Comparison of ENCODE assay signal across 4 cellular contexts in the genomic region with DNA sequence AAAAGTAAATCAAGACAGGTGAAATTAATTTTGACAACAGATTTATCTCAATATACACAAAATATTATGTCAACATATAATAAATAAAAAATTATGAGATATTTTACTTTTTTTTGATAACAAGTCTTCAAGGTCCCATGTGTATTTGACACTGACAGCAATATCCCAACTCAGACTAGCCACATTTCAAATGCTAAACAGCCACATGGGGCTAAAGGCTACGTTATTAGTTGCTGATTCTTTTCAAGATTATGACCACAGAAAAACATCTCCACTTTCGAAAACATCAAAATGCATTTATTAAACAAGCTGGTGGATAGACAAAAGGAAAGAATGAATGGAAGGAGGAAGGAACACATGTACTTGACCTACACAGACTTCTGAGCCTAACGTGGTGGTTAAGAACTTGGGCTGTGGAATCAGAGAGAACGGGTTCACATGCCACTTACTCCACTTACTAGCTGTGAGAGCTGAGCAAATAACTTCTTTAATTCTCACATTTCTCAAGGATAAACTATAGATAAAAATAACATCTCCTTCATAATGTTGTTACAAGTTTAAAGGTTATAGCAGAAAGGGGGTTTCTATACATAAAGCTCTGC.
TF ChIP-seq lines count a peak whose summit lies in the region.

No MANE protein-coding gene starts in this region.

TF ChIP-seq in SK-N-SH treated with all-trans-retinoic acid at 6 μM for 48 hours, 23 proteins besides CTCF, POLR2A, EP300 and RAD21 (continues in another document):
- TF ChIP-seq ZFP3 (CRISPR knock-in tag; IDR thresholded peaks at IDR 0.05) (no peak), TOX (CRISPR knock-in tag; IDR thresholded peaks at IDR 0.05; ENCODE audit: borderline replicate concordance) (no peak), GLIS3 (CRISPR knock-in tag; IDR thresholded peaks at IDR 0.05) (no peak), ESRRG (CRISPR knock-in tag; IDR thresholded peaks at IDR 0.05) (no peak), BACH2 (CRISPR knock-in tag; IDR thresholded peaks at IDR 0.05; ENCODE audit: borderline replicate concordance) (no peak), ZC3H10 (CRISPR knock-in tag; IDR thresholded peaks at IDR 0.05) (no peak)
- TF ChIP-seq, protein P1, sequence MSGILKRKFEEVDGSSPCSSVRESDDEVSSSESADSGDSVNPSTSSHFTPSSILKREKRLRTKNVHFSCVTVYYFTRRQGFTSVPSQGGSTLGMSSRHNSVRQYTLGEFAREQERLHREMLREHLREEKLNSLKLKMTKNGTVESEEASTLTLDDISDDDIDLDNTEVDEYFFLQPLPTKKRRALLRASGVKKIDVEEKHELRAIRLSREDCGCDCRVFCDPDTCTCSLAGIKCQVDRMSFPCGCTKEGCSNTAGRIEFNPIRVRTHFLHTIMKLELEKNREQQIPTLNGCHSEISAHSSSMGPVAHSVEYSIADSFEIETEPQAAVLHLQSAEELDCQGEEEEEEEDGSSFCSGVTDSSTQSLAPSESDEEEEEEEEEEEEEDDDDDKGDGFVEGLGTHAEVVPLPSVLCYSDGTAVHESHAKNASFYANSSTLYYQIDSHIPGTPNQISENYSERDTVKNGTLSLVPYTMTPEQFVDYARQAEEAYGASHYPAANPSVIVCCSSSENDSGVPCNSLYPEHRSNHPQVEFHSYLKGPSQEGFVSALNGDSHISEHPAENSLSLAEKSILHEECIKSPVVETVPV (CRISPR knock-in tag; IDR thresholded peaks at IDR 0.05) = no peak
- TF ChIP-seq, protein P2, sequence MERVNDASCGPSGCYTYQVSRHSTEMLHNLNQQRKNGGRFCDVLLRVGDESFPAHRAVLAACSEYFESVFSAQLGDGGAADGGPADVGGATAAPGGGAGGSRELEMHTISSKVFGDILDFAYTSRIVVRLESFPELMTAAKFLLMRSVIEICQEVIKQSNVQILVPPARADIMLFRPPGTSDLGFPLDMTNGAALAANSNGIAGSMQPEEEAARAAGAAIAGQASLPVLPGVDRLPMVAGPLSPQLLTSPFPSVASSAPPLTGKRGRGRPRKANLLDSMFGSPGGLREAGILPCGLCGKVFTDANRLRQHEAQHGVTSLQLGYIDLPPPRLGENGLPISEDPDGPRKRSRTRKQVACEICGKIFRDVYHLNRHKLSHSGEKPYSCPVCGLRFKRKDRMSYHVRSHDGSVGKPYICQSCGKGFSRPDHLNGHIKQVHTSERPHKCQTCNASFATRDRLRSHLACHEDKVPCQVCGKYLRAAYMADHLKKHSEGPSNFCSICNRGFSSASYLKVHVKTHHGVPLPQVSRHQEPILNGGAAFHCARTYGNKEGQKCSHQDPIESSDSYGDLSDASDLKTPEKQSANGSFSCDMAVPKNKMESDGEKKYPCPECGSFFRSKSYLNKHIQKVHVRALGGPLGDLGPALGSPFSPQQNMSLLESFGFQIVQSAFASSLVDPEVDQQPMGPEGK (CRISPR knock-in tag; IDR thresholded peaks at IDR 0.05; ENCODE audit: borderline replicate concordance) = no peak

TF ChIP-seq in SK-N-SH, 30 proteins besides CTCF, POLR2A, EP300 and RAD21:
- no peak for TF ChIP-seq SIN3A (IDR thresholded peaks at IDR 0.05; ENCODE audit: borderline replicate concordance, low read depth, low read length)
- TF ChIP-seq RCOR1 (IDR thresholded peaks at IDR 0.05; ENCODE audit: low read length) = no peak
- no peak for TF ChIP-seq FOXM1 (IDR thresholded peaks at IDR 0.05; ENCODE audit: low read depth)

TF ChIP-seq in endothelial cell of umbilical vein, 7 proteins besides CTCF, POLR2A, EP300 and RAD21:
- no peak for TF ChIP-seq POLR2AphosphoS5 (IDR thresholded peaks at IDR 0.05; ENCODE audit: insufficient read depth, low read depth, low read length)
- no peak for TF ChIP-seq JUN (IDR thresholded peaks at IDR 0.05; ENCODE audit: borderline replicate concordance, insufficient read depth, insufficient read length, low read depth)
- TF ChIP-seq EZH2 (IDR thresholded peaks at IDR 0.05; ENCODE audit: borderline replicate concordance, low read depth, low read length, severe bottlenecking) = no peak
- no peak for TF ChIP-seq FOS (IDR thresholded peaks at IDR 0.05; ENCODE audit: borderline replicate concordance, insufficient read depth, low read length)
- TF ChIP-seq, protein P3, sequence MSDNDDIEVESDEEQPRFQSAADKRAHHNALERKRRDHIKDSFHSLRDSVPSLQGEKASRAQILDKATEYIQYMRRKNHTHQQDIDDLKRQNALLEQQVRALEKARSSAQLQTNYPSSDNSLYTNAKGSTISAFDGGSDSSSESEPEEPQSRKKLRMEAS (IDR thresholded peaks at IDR 0.05; ENCODE audit: insufficient read depth, insufficient read length) = no peak
- no peak for TF ChIP-seq GATA2 (IDR thresholded peaks at IDR 0.05; ENCODE audit: insufficient read depth, insufficient read length, low read depth, low read length)
- no peak for TF ChIP-seq MYC (IDR thresholded peaks at IDR 0.05; ENCODE audit: low read depth, low read length)

TF ChIP-seq in GM12891, 5 proteins besides CTCF, POLR2A, EP300 and RAD21:
- TF ChIP-seq PAX5 (IDR thresholded peaks at IDR 0.05; ENCODE audit: insufficient read depth, low read length, severe bottlenecking) (no peak), POLR2AphosphoS5 (IDR thresholded peaks at IDR 0.05; ENCODE audit: low read depth, low read length) (no peak), POU2F2 (IDR thresholded peaks at IDR 0.05; ENCODE audit: low read depth, low read length) (no peak), SPI1 (IDR thresholded peaks at IDR 0.05; ENCODE audit: low read depth, low read length) (no peak), TAF1 (IDR thresholded peaks at IDR 0.05; ENCODE audit: low read depth, low read length) (no peak)
